ENCODE assay signal across 21 cellular contexts in genomic region chr1:19734056-19734455, GRCh38.
"Had no signal": no experiment of that assay in that cellular context is flagged by ENCODE, and none has a peak within 500 bp of the region (broad histone marks: within the 10 kb centered on the region; RNA-seq: fewer than 3 reads in every experiment).

No MANE protein-coding gene starts in this region.

- H3K27ac Mint-ChIP-seq: activated CD8-positive, alpha-beta T cell treated with anti-CD3 and anti-CD28 coated beads for 36 hours; activated naive CD8-positive, alpha-beta T cell; activated T-cell treated with anti-CD3 and anti-CD28 coated beads, Interleukin-2, amount 50 U/mL, for 72 hours; dendritic cell treated with granulocyte-macrophage colony-stimulating factor and Interleukin-4, amounts not matched to agents 40 ng/mL and 50 ng/mL, for 4 days; mesothelial cell of epicardium; neural progenitor cell; stimulated activated naive B cell treated with anti-CD40 and anti-IgM and Interleukin-4, amounts not matched to agents 10 μg/mL and 1 μg/mL and 100 μg/mL, for 72 hours; T-helper 1 cell treated with Interleukin-12 subunit alpha and Interleukin-12 subunit beta and Interleukin-4 antibody, amounts not matched to agents 30 μg/mL and 1 μg/mL, for 36 hours; type B pancreatic cell; WTC11 had no signal

- H2AFZ ChIP-seq: neural progenitor cell had no signal

- H3K9me3 Mint-ChIP-seq: mesothelial cell of epicardium, type B pancreatic cell had no signal

- H3K4me3 ChIP-seq: heart left ventricle, lung, neural progenitor cell, pancreas, SK-N-MC had no signal

- H3K4me1 ChIP-seq: pancreas had no signal

- H3K9ac ChIP-seq: neural progenitor cell had no signal

- H3K4me1 Mint-ChIP-seq: mesothelial cell of epicardium; stimulated activated naive B cell treated with anti-CD40 and anti-IgM and Interleukin-4, amounts not matched to agents 10 μg/mL and 1 μg/mL and 100 μg/mL, for 72 hours; WTC11 had no signal

- H3K4me3 Mint-ChIP-seq: activated CD8-positive, alpha-beta T cell treated with anti-CD3 and anti-CD28 coated beads for 36 hours; activated naive CD8-positive, alpha-beta T cell; activated T-cell treated with anti-CD3 and anti-CD28 coated beads, Interleukin-2, amount 50 U/mL, for 72 hours; dendritic cell treated with granulocyte-macrophage colony-stimulating factor and Interleukin-4, amounts not matched to agents 40 ng/mL and 50 ng/mL, for 4 days; mesothelial cell of epicardium; neural progenitor cell; stimulated activated naive B cell treated with anti-CD40 and anti-IgM and Interleukin-4, amounts not matched to agents 10 μg/mL and 1 μg/mL and 100 μg/mL, for 72 hours; T-helper 1 cell treated with Interleukin-12 subunit alpha and Interleukin-12 subunit beta and Interleukin-4 antibody, amounts not matched to agents 30 μg/mL and 1 μg/mL, for 36 hours; type B pancreatic cell; WTC11 had no signal

- H3K4me2 ChIP-seq: neural progenitor cell had no signal

- H3K27ac ChIP-seq: neural progenitor cell, SK-N-MC had no signal

- H3K36me3 ChIP-seq: neural progenitor cell had no signal

- H3K27me3 Mint-ChIP-seq: activated CD8-positive, alpha-beta T cell treated with anti-CD3 and anti-CD28 coated beads for 36 hours; activated naive CD8-positive, alpha-beta T cell; dendritic cell treated with granulocyte-macrophage colony-stimulating factor and Interleukin-4, amounts not matched to agents 40 ng/mL and 50 ng/mL, for 4 days; stimulated activated naive B cell treated with anti-CD40 and anti-IgM and Interleukin-4, amounts not matched to agents 10 μg/mL and 1 μg/mL and 100 μg/mL, for 72 hours had no signal

- H3K9me3 ChIP-seq: pancreas had no signal

- H3K36me3 Mint-ChIP-seq: neural progenitor cell had no signal

- H3K27me3 ChIP-seq: heart left ventricle, neural progenitor cell, pancreas had no signal

- FAIRE-seq: frontal cortex, pancreas had no signal

- DNase-seq: activated CD4-positive, alpha-beta T cell treated with anti-CD3 and anti-CD28 coated beads for 4 hours; activated CD8-positive, alpha-beta memory T cell treated with anti-CD3 and anti-CD28 coated beads, Interleukin-2, amount 50 U/mL, for 48 hours; activated CD8-positive, alpha-beta T cell treated with anti-CD3 and anti-CD28 coated beads for 36 hours; activated gamma-delta T cell; activated T-cell treated with anti-CD3 and anti-CD28 coated beads, Interleukin-2, amount 50 U/mL, for 72 hours; effector memory CD4-positive, alpha-beta T cell; stimulated activated CD4-positive, alpha-beta T cell treated with anti-CD3 and anti-CD28 coated beads, Interleukin-2, amount 100 ng/mL, for 48 hours; stimulated activated naive B cell treated with anti-CD40 and anti-IgM and Interleukin-4, amounts not matched to agents 10 μg/mL and 1 μg/mL and 100 μg/mL, for 72 hours; substantia nigra had no signal
